In the genomic region with DNA sequence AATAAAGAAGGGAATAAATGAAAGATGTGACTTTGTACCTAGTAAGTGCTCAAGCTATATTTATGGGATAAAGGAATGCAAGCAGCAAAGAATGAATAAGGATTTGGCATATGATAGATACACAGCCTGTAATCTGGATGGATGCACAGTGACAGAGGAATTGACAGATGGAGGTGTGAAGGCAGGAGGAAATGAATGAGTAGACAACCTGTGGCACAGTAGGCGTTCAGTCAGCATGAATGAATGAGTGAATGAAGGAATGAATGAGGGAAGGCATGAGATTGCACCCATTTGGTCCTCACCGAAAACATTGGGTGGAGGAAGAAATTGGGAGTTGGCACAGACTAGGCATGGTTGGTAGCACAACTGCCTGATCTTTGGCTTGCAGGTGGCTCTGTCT, we compare ENCODE assay signal across 27 cellular contexts. TPM values are rescaled to one million over a fixed set of nuclear protein-coding genes. Genes with fewer than 3 reads are reported as not detected.
"Had no signal": no experiment of that assay in that cellular context is flagged by ENCODE, and none has a peak within 500 bp of the region (broad histone marks: within the 10 kb centered on the region; RNA-seq: fewer than 3 reads in every experiment).

No MANE protein-coding gene starts in this region.

- DNase-seq: activated B cell treated with CpG ODN at 0.5 μM for 24 hours; activated CD4-positive, alpha-beta memory T cell treated with anti-CD3 and anti-CD28 coated beads, Interleukin-2, amount 10 ng/mL, durations not matched to agents 7 days and 5 days; activated CD4-positive, alpha-beta T cell treated with anti-CD3 and anti-CD28 coated beads, Interleukin-2, amount 10 ng/mL, durations not matched to agents 24 days and 14 days; activated CD8-positive, alpha-beta memory T cell treated with anti-CD3 and anti-CD28 coated beads, Interleukin-2, amount 50 U/mL, for 48 hours; activated gamma-delta T cell; activated naive CD4-positive, alpha-beta T cell; activated naive CD4-positive, alpha-beta T cell treated with anti-CD3 and anti-CD28 coated beads, Interleukin-2, amount 10 ng/mL, durations not matched to agents 7 days and 5 days; activated naive CD8-positive, alpha-beta T cell treated with anti-CD3 and anti-CD28 coated beads, Interleukin-2, amount 10 ng/mL, durations not matched to agents 7 days and 5 days; activated T-cell treated with anti-CD3 and anti-CD28 coated beads for 4 hours; activated T-cell treated with anti-CD3 and anti-CD28 coated beads, Interleukin-2, amount 50 U/mL, for 24 hours; activated T-cell treated with anti-CD3 and anti-CD28 coated beads, Interleukin-2, amount 50 U/mL, for 72 hours; brain microvascular endothelial cell; effector memory CD4-positive, alpha-beta T cell; endodermal cell; foreskin fibroblast; head of caudate nucleus; hippocampal formation; T-helper 17 cell; T1000; WERI-Rb-1 had no signal

- FAIRE-seq: frontal cortex had no signal

- H3K27ac ChIP-seq: ascending aorta, brain microvascular endothelial cell, coronary artery, WERI-Rb-1 had no signal

- H3K9me3 ChIP-seq: ascending aorta had no signal

- ATAC-seq: activated CD4-positive, CD25-positive, alpha-beta regulatory T cell treated with anti-CD3 and anti-CD28 coated beads, Interleukin-2, amount 50 U/mL, for 24 hours; activated naive CD4-positive, alpha-beta T cell treated with anti-CD3 and anti-CD28 coated beads, Interleukin-2, amount 50 U/mL, for 72 hours; activated T-cell treated with anti-CD3 and anti-CD28 coated beads, Interleukin-2, amount 50 U/mL, for 72 hours; esophagus mucosa; T-helper 17 cell had no signal

- H3K27me3 ChIP-seq: ascending aorta, brain microvascular endothelial cell had no signal

- H3K36me3 ChIP-seq: ascending aorta, brain microvascular endothelial cell, WERI-Rb-1 had no signal

- H3K4me1 ChIP-seq: ascending aorta had no signal

- H3K4me3 ChIP-seq: ascending aorta, coronary artery, dorsolateral prefrontal cortex had no signal

RNA-seq across cellular contexts. Expression of gene GGN, which starts 18.2 kb away (rescaled TPM):
- total RNA-seq: activated naive CD8-positive, alpha-beta T cell treated with anti-CD3 and anti-CD28 coated beads, Interleukin-2, amount 10 ng/mL, durations not matched to agents 7 days and 5 days; esophagus mucosa; T-helper 17 cell had no signal
